ENCODE assay signal across 10 cellular contexts in the genomic region with DNA sequence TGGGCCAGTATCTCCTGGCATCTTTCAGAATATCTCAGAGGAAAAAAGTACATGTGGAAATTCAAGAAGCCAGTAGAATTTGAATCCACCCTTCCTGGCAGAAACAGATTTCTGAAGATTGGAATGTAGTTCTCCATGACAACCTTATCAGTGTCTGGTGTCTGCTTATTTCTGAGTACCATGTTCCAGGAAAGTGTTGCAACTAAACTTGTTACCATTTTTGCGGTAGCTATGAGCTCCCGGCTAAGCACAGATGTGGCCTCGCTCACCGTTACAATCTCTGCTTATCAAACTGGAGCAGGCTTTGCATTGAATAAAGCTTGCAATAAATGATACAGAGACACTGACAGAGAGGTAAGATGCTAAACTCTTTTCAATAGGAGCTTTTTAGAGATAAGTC. TPM values are rescaled to one million over a fixed set of nuclear protein-coding genes. Genes with fewer than 3 reads are reported as not detected.
A peak's percentile ranks its signal among the peaks of the same experiment; 100 is the strongest.
DNase-seq lines count a peak whose midpoint lies in the region; ATAC-seq and TF ChIP-seq lines count a peak whose summit lies in the region.
"Had no signal": no experiment of that assay in that cellular context is flagged by ENCODE, and none has a peak within 500 bp of the region (broad histone marks: within the 10 kb centered on the region; RNA-seq: fewer than 3 reads in every experiment).

No MANE protein-coding gene starts in this region.

- CTCF ChIA-PET in OCI-LY7 (lab: Charles Lee; ENCODE audit: unreplicated experiment): interaction anchor here (1.1 to 1.2 kb wide), 2 partner anchors 13 to 40 kb away, joined by 4 to 11 read pairs; partner anchors contain the start of gene ITPR2

- H3K27me3 Mint-ChIP-seq in type B pancreatic cell: no peaks in the 10 kb centered on the region

- H3K18ac ChIP-seq in trophoblast cell (ENCODE audit: low read length): no peak overlapping the region

- no peak overlapping the region for H3K9ac ChIP-seq in trophoblast cell (ENCODE audit: low read length)

- TF ChIP-seq CTCF in OCI-LY7 (conservative IDR thresholded peaks at IDR 0.05; ENCODE audit: low read length) (no peak), gastroesophageal sphincter (IDR thresholded peaks at IDR 0.05) (no peak), type B pancreatic cell (conservative IDR thresholded peaks at IDR 0.05) (no peak)

- H4K91ac ChIP-seq in trophoblast cell (ENCODE audit: low read depth, low read length): no peak overlapping the region

- no peak overlapping the region for H3K4ac ChIP-seq in trophoblast cell (ENCODE audit: low read depth, low read length)

- no peak overlapping the region for H3K14ac ChIP-seq in trophoblast cell (ENCODE audit: low read length)

- no peak for TF ChIP-seq EP300 in gastroesophageal sphincter (IDR thresholded peaks at IDR 0.05)

- H2AFZ ChIP-seq in OCI-LY7 (ENCODE audit: low read length) (peak overlapping the region; percentile 94), trophoblast cell (ENCODE audit: insufficient read depth, low read length, poor library complexity) (no peak overlapping the region)

- intact Hi-C loops in OCI-LY7 (cut with micrococcal nuclease; ENCODE audit: unreplicated experiment): loop anchor here (1.0 to 5.0 kb wide), 2 partner anchors 13 to 91 kb away; partner anchors contain the start of genes FGFR1OP2, INTS13 and ITPR2

- H3K36me3 Mint-ChIP-seq in type B pancreatic cell: no peaks in the 10 kb centered on the region

- H3K27ac ChIP-seq in OCI-LY7 (ENCODE audit: low read depth, low read length, poor library complexity, severe bottlenecking) (peak overlapping the region; percentile 96), gastroesophageal sphincter (no peak overlapping the region), trophoblast cell (ENCODE audit: low read depth, low read length) (peak overlapping the region; percentile 65)

- H3K4me3 ChIP-seq in OCI-LY7 (ENCODE audit: low read depth, low read length, poor library complexity, severe bottlenecking) (peak overlapping the region; percentile 61), gastroesophageal sphincter (no peak overlapping the region), trophoblast cell (ENCODE audit: low read depth, low read length) (no peak overlapping the region)

- no peaks in the 10 kb centered on the region for H3K9me2 ChIP-seq in OCI-LY7 (ENCODE audit: insufficient read depth, low read length)

- peaks cover 4% of the 10 kb centered on the region for H3K4me1 Mint-ChIP-seq in type B pancreatic cell (ENCODE audit: unreplicated experiment)

- WGBS in gastroesophageal sphincter (ENCODE audit: low coverage in 1 of 2), 2 donors: 2 to 78% methylated on average over 4 of the region's 4 CpGs
- WGBS in trophoblast cell (ENCODE audit: extremely low coverage, insufficient coverage, insufficient read length): no CpG with 5 or more reads among the region's 4 CpGs

- ATAC-seq in GM18502 (IDR thresholded peaks at IDR 0.05; ENCODE audit: poor library complexity, unreplicated experiment) (peak; percentile 27), gastroesophageal sphincter (peak; percentile 82), HG02885 (IDR thresholded peaks at IDR 0.05; ENCODE audit: poor library complexity, unreplicated experiment) (no peak), HG03139 (IDR thresholded peaks at IDR 0.05; ENCODE audit: unreplicated experiment) (no peak)

- POLR2A ChIA-PET in OCI-LY7 (lab: Charles Lee): interaction anchor here (0.7 to 3.5 kb wide), 8 partner anchors 12 to 162 kb away, joined by 3 to 38 read pairs (median 4); partner anchors contain the start of gene ITPR2

- no peaks in the 10 kb centered on the region for H3K27me3 ChIP-seq in gastroesophageal sphincter
- H3K27me3 ChIP-seq in trophoblast cell (ENCODE audit: insufficient read depth, low read length): no peaks in the 10 kb centered on the region

- H2AK5ac ChIP-seq in trophoblast cell (ENCODE audit: low read length): no peak overlapping the region

- BruUV-seq in OCI-LY7 (replicated peaks; lab: Mats Ljungman, UMichigan): TSS peak; percentile 99

- H3K9me3 ChIP-seq in OCI-LY7 (ENCODE audit: low read length) (no peaks in the 10 kb centered on the region; the same call in 1 of the 2 replicates), gastroesophageal sphincter (no peaks in the 10 kb centered on the region), trophoblast cell (ENCODE audit: insufficient read depth, low read depth, low read length) (no peaks in the 10 kb centered on the region)

- H2BK5ac ChIP-seq in trophoblast cell (ENCODE audit: low read depth, low read length, poor library complexity): no peak overlapping the region

- H3K4me1 ChIP-seq in OCI-LY7 (ENCODE audit: insufficient read depth, low read length, poor library complexity, severe bottlenecking): peaks cover 71% of the 10 kb centered on the region
- peaks cover 0 to 9% (median 0%) of the 10 kb centered on the region in 3 donors for H3K4me1 ChIP-seq in gastroesophageal sphincter
- peaks cover 0 to 7% of the 10 kb centered on the region in 2 experiments for H3K4me1 ChIP-seq in trophoblast cell (ENCODE audit: control insufficient read depth in 1 of 2, insufficient read depth in 2 of 2, low read length in 2 of 2)

- H2BK12ac ChIP-seq in trophoblast cell (ENCODE audit: low read length): no peak overlapping the region

- no peak overlapping the region for H4K12ac ChIP-seq in trophoblast cell (ENCODE audit: low read depth, low read length)

- no peak for TF ChIP-seq POLR2A in gastroesophageal sphincter (IDR thresholded peaks at IDR 0.05)

- H3K9me3 Mint-ChIP-seq in type B pancreatic cell: no peaks in the 10 kb centered on the region

- H3K4me2 ChIP-seq in OCI-LY7 (ENCODE audit: low read length) (peak overlapping the region; percentile 90), trophoblast cell (ENCODE audit: low read length) (peak overlapping the region; percentile 52)

- no peak overlapping the region for H3K4me3 Mint-ChIP-seq in type B pancreatic cell

- H4K8ac ChIP-seq in trophoblast cell (ENCODE audit: low read depth, low read length): no peak overlapping the region

- no peak overlapping the region for H3K27ac Mint-ChIP-seq in type B pancreatic cell

- no peak overlapping the region for H3K23ac ChIP-seq in trophoblast cell (ENCODE audit: low read length)

- DNase-seq in OCI-LY7 (ENCODE audit: low spot score) (peak; percentile 56), trophoblast cell (peak; percentile 89 to 99), type B pancreatic cell (ENCODE audit: extremely low spot score, unreplicated experiment) (no peak), NCI-H82 (lab: John Stamatoyannopoulos, UW) (no peak)
- DNase-seq: activated CD4-positive, CD25-positive, alpha-beta regulatory T cell; NCI-H510A had no signal

- no peak overlapping the region for H2BK120ac ChIP-seq in trophoblast cell (ENCODE audit: insufficient read depth, low read length, poor library complexity)

- no peaks in the 10 kb centered on the region for H4K20me1 ChIP-seq in OCI-LY7 (ENCODE audit: insufficient read depth, low read length)

- peaks cover 1% of the 10 kb centered on the region for H3K79me1 ChIP-seq in trophoblast cell (ENCODE audit: low read length)

- H3K36me3 ChIP-seq in OCI-LY7 (ENCODE audit: insufficient read depth, low read length): no peaks in the 10 kb centered on the region
- H3K36me3 ChIP-seq in gastroesophageal sphincter: no peaks in the 10 kb centered on the region
- no peaks in the 10 kb centered on the region for H3K36me3 ChIP-seq in trophoblast cell (ENCODE audit: control insufficient read depth in 1 of 2, insufficient read depth in 2 of 2, low read length in 2 of 2)

- H3K79me2 ChIP-seq in OCI-LY7 (ENCODE audit: insufficient read depth, low read depth, low read length) (no peaks in the 10 kb centered on the region), trophoblast cell (ENCODE audit: control insufficient read depth, insufficient read depth, low read length, poor library complexity) (no peaks in the 10 kb centered on the region)

RNA-seq across cellular contexts. Expression of gene ITPR2, which starts 13.0 kb away (rescaled TPM):
- total RNA-seq in OCI-LY7 (2014; rRNA removed; shearing (Covaris generic)): 25.6 and 33.7 TPM in 2 replicates
- 44.7 and 56.6 TPM in 2 replicates for total RNA-seq in OCI-LY7 (2022)
- total RNA-seq in gastroesophageal sphincter: 10 to 100 TPM; 30.8 to 63.0 (median 44.4) TPM
- polyA plus RNA-seq in trophoblast cell (2013): 5.4 and 5.5 TPM in 2 replicates
- 33.7 and 80.6 TPM in 2 replicates for total RNA-seq in type B pancreatic cell (ENCODE audit: low replicate concordance)

Comparison
In these comparisons a context has a peak if more than half of its experiments do, and no peak if none do; other contexts are left out.
1. ATAC-seq: peak in GM18502 (single experiment) and gastroesophageal sphincter (single experiment); none in HG02885 (single experiment) and HG03139 (single experiment).
2. DNase-seq: peak in OCI-LY7 (single experiment) and trophoblast cell (2 of 2); none in type B pancreatic cell (single experiment) and NCI-H82 (single experiment).
3. H3K27ac ChIP-seq: peak in OCI-LY7 (single experiment) and trophoblast cell (single experiment); none in gastroesophageal sphincter (0 of 4).